11 cellular contexts compared by ENCODE assay signal in genomic region chr12:49503674-49504180, GRCh38. TPM values are rescaled to one million over a fixed set of nuclear protein-coding genes. Genes with fewer than 3 reads are reported as not detected.
A peak's percentile ranks its signal among the peaks of the same experiment; 100 is the strongest.
DNase-seq lines count a peak whose midpoint lies in the region; ATAC-seq and TF ChIP-seq lines count a peak whose summit lies in the region.
"Had no signal": no experiment of that assay in that cellular context is flagged by ENCODE, and none has a peak within 500 bp of the region (broad histone marks: within the 10 kb centered on the region; RNA-seq: fewer than 3 reads in every experiment).

No MANE protein-coding gene starts in this region.

- CTCF ChIA-PET in HEK293 (lab: Yijun Ruan, JAX), result interaction anchor here (0.6 to 19.4 kb wide), 4 partner anchors 9 to 142 kb away, joined by 3 to 517 read pairs (median 4); partner anchors contain the start of gene SPATS2
- CTCF ChIA-PET in RWPE1 (lab: Yijun Ruan, JAX), result interaction anchor here (0.6 to 1.5 kb wide), 7 partner anchors 10 to 214 kb away, joined by 3 to 5 read pairs (median 3); no protein-coding TSS in a partner anchor

- TF ChIP-seq EP300 in esophagus muscularis mucosa (IDR thresholded peaks at IDR 0.05), result no peak

- intact Hi-C loops in esophagus muscularis mucosa (cut with DNase I), result no loop called here
- intact Hi-C loops in prostate gland (cut with DNase I), result no loop called here
- intact Hi-C loops in dorsolateral prefrontal cortex (cut with DNase I), result no loop called here

- H3K4me3 ChIP-seq in HEK293 (ENCODE audit: low read depth, low read length) (no peak overlapping the region), esophagus muscularis mucosa (no peak overlapping the region), prostate gland (no peak overlapping the region), dorsolateral prefrontal cortex (no peak overlapping the region)

- no peak overlapping the region for H3K4me3 Mint-ChIP-seq in type B pancreatic cell
- H3K4me3 Mint-ChIP-seq: activated CD8-positive, alpha-beta memory T cell treated with anti-CD3 and anti-CD28 coated beads, Interleukin-2, amount 10 ng/mL, durations not matched to agents 7 days and 5 days had no signal

- TF ChIP-seq CTCF in HEK293 (tag by site-specific recombination; IDR thresholded peaks at IDR 0.05) (no peak), RWPE1 (conservative IDR thresholded peaks at IDR 0.05; ENCODE audit: low read depth) (no peak), esophagus muscularis mucosa (IDR thresholded peaks at IDR 0.05) (no peak), prostate gland (IDR thresholded peaks at IDR 0.05) (no peak), dorsolateral prefrontal cortex (IDR thresholded peaks at IDR 0.05 in 54 of 56, conservative IDR thresholded peaks at IDR 0.05 in 2 of 56; ENCODE audit: low read depth in 1 of 56, partially characterized antibody in 56 of 56) (no peak), type B pancreatic cell (conservative IDR thresholded peaks at IDR 0.05) (no peak)

- H3K4me1 Mint-ChIP-seq in type B pancreatic cell (ENCODE audit: unreplicated experiment), result no peaks in the 10 kb centered on the region

- no peaks in the 10 kb centered on the region; the same call in 1 of the 2 replicates for H3K4me1 ChIP-seq in HEK293 (ENCODE audit: control insufficient read depth, insufficient read depth, low read length)
- H3K4me1 ChIP-seq in esophagus muscularis mucosa, result no peaks in the 10 kb centered on the region
- no peaks in the 10 kb centered on the region for H3K4me1 ChIP-seq in prostate gland (replicated peaks)

- no peaks in the 10 kb centered on the region for H3K9me3 Mint-ChIP-seq in type B pancreatic cell

- DNase-seq in RWPE1 (ENCODE audit: low spot score) (peak; percentile 85), esophagus muscularis mucosa (ENCODE audit: extremely low spot score) (peak; percentile 21), prostate gland (ENCODE audit: low spot score) (peak; percentile 40), dorsolateral prefrontal cortex (no peak), medulla oblongata (ENCODE audit: extremely low spot score) (no peak), type B pancreatic cell (ENCODE audit: extremely low spot score, unreplicated experiment) (no peak)
- DNase-seq: activated CD8-positive, alpha-beta memory T cell treated with anti-CD3 and anti-CD28 coated beads, Interleukin-2, amount 10 ng/mL, durations not matched to agents 7 days and 5 days; GOT3; T-helper 1 cell had no signal

- no peak for ATAC-seq in HG02885 (IDR thresholded peaks at IDR 0.05; ENCODE audit: poor library complexity, unreplicated experiment)
- ATAC-seq: activated CD8-positive, alpha-beta memory T cell treated with anti-CD3 and anti-CD28 coated beads, Interleukin-2, amount 10 ng/mL, durations not matched to agents 7 days and 5 days had no signal

- H3K36me3 Mint-ChIP-seq in type B pancreatic cell, result peaks cover 26% of the 10 kb centered on the region

- peaks cover 17 to 38% of the 10 kb centered on the region in 2 experiments for H3K36me3 ChIP-seq in HEK293 (ENCODE audit: control insufficient read depth in 2 of 2, insufficient read depth in 1 of 2, low read length in 2 of 2)
- H3K36me3 ChIP-seq in esophagus muscularis mucosa, result peaks cover 0 to 29% (median 19%) of the 10 kb centered on the region in 4 donors
- no peaks in the 10 kb centered on the region for H3K36me3 ChIP-seq in prostate gland

- H3K9me3 ChIP-seq in HEK293 (ENCODE audit: control insufficient read depth, insufficient read depth, low read depth, low read length) (no peaks in the 10 kb centered on the region; the same call in 1 of the 2 replicates), esophagus muscularis mucosa (no peaks in the 10 kb centered on the region), prostate gland (no peaks in the 10 kb centered on the region)

- H3K27me3 ChIP-seq in esophagus muscularis mucosa (no peaks in the 10 kb centered on the region), prostate gland (replicated peaks; ENCODE audit: insufficient read depth) (no peaks in the 10 kb centered on the region), dorsolateral prefrontal cortex (no peaks in the 10 kb centered on the region)

- no peaks in the 10 kb centered on the region for H3K27me3 Mint-ChIP-seq in type B pancreatic cell
- H3K27me3 Mint-ChIP-seq: activated CD8-positive, alpha-beta memory T cell treated with anti-CD3 and anti-CD28 coated beads, Interleukin-2, amount 10 ng/mL, durations not matched to agents 7 days and 5 days had no signal

- no peak overlapping the region for H3K27ac Mint-ChIP-seq in type B pancreatic cell
- H3K27ac Mint-ChIP-seq: activated CD8-positive, alpha-beta memory T cell treated with anti-CD3 and anti-CD28 coated beads, Interleukin-2, amount 10 ng/mL, durations not matched to agents 7 days and 5 days had no signal

- 69% methylated on average over 5 of the region's 5 CpGs for WGBS in esophagus muscularis mucosa
- 33% methylated on average over 5 of the region's 5 CpGs for WGBS in prostate gland

- TF ChIP-seq POLR2A in esophagus muscularis mucosa (IDR thresholded peaks at IDR 0.05; ENCODE audit: low read depth) (no peak), prostate gland (IDR thresholded peaks at IDR 0.05) (no peak)

- 0 out of 2 replicates have a peak overlapping the region, but pooled peaks have one; percentile 16 for H3K27ac ChIP-seq in HEK293 (ENCODE audit: extremely low read depth, low read depth, low read length)
- peak overlapping the region; percentile 94 for H3K27ac ChIP-seq in RWPE1
- no peak overlapping the region for H3K27ac ChIP-seq in esophagus muscularis mucosa (replicated peaks in 1 of 4)
- peak overlapping the region in 1 of 2 donors; percentile 15 for H3K27ac ChIP-seq in prostate gland
- H3K27ac ChIP-seq in dorsolateral prefrontal cortex, result no peak overlapping the region

- POLR2A ChIA-PET in HEK293 (lab: Yijun Ruan, JAX) (interaction anchor here (0.9 kb wide), 1 partner anchor 145 kb away, joined by 4 read pairs; no protein-coding TSS in a partner anchor), RWPE1 (lab: Yijun Ruan, JAX; ENCODE audit: low non-redundant PET) (no interaction called here)

TF ChIP-seq in HEK293, 187 proteins besides CTCF, POLR2A, EP300 and RAD21 (continues in another document):
- TF ChIP-seq ZNF394 (tag by site-specific recombination; IDR thresholded peaks at IDR 0.05; ENCODE audit: borderline replicate concordance) (no peak), ZSCAN23 (tag by site-specific recombination; IDR thresholded peaks at IDR 0.05) (no peak), ZNF521 (tag by site-specific recombination; IDR thresholded peaks at IDR 0.05) (no peak), ZBTB7A (tag by site-specific recombination; IDR thresholded peaks at IDR 0.05; ENCODE audit: low read depth) (no peak), ZNF214 (tag by site-specific recombination; IDR thresholded peaks at IDR 0.05; ENCODE audit: borderline replicate concordance) (no peak), PRDM6 (tag by site-specific recombination; IDR thresholded peaks at IDR 0.05) (peak; percentile 62), ZNF654 (tag by site-specific recombination; IDR thresholded peaks at IDR 0.05; ENCODE audit: low read depth) (no peak), ZNF266 (tag by site-specific recombination; IDR thresholded peaks at IDR 0.05; ENCODE audit: low read depth) (no peak), OSR2 (tag by site-specific recombination; IDR thresholded peaks at IDR 0.05) (peak; percentile 50; the same call in 1 of the 2 replicates), ZBTB6 (tag by site-specific recombination; IDR thresholded peaks at IDR 0.05) (no peak), SETDB1 (IDR thresholded peaks at IDR 0.05; ENCODE audit: insufficient read length, low read length) (no peak), ZNF692 (tag by site-specific recombination; IDR thresholded peaks at IDR 0.05) (no peak)

RNA-seq across cellular contexts. Expression of gene KCNH3, which starts 35.1 kb away (rescaled TPM):
- under 1 TPM in 3 of 4 donors, not detected in 1; 0.34 to 0.66 (median 0.65) TPM for total RNA-seq in esophagus muscularis mucosa
- 1 to 10 TPM; 1.8 to 2.2 TPM for total RNA-seq in prostate gland
- total RNA-seq in dorsolateral prefrontal cortex, result 100 to 1,000 TPM in 36 of 120 experiments, 10 to 100 TPM in 84; 31.1 to 139 (median 94.3) TPM
- total RNA-seq in type B pancreatic cell (ENCODE audit: low replicate concordance), result 0.72 and 1.8 TPM in 2 replicates

Comparison
In these comparisons a context has a peak if more than half of its experiments do, and no peak if none do; other contexts are left out.
1. H3K27ac ChIP-seq: peak in HEK293 (single experiment) and RWPE1 (single experiment); none in esophagus muscularis mucosa (0 of 4) and dorsolateral prefrontal cortex (0 of 59).
2. DNase-seq: peak in RWPE1 (single experiment), esophagus muscularis mucosa (single experiment) and prostate gland (single experiment); none in dorsolateral prefrontal cortex (0 of 10), medulla oblongata (single experiment) and type B pancreatic cell (single experiment).
3. RNA of gene KCNH3, which starts 35.1 kb away (total RNA-seq): 31.1 to 139 TPM in dorsolateral prefrontal cortex; 1.8 to 2.2 TPM in prostate gland, 0.72 to 1.8 TPM in type B pancreatic cell and 0.34 to 0.66 TPM in esophagus muscularis mucosa; every median in the first group is over 10 times any median in the second.